In the genomic region with DNA sequence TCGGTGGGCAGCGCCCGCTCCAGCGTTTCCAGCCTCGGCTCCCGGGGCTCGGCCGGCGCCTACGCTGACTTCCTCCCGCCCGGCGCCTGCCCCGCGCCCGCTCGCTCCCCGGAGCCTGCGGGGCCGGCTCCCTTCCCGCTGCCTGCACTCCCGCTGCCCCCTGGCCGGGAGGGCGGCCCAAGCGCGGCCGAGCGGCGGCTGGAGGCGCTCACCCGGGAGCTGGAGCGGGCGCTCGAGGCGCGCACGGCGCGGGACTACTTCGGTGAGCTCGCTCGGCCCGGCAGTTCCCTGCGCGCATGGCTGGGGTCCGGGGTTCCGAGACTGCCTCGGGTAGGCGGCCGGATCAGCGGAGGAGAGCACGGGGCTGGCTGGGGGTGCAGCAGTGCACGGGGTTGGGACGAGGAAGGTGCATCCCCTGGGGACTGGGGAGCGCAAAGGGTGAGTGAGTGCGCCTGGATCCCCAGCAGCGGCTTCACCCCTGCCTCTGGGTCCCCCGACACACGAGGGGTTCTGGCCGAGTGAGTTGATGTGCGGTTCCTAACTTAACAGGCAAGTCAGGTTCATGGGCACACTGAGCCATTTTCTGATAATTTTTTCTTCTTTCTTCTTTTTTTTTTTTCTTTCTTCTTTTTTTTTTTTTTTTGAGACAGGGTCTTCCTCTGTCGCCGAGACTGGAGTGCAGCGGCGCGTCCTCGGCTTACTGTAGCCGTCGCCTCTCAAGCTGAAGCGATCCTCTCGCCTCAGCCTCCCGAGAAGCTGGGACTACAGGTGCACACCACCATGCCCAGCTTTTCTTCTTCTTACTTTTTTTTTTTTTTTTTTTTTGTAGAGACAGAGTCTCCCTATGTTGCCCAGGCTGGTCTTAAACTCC, we compare ENCODE assay signal across 9 cellular contexts. TPM values are rescaled to one million over a fixed set of nuclear protein-coding genes. Genes with fewer than 3 reads are reported as not detected.
DNase-seq lines count a peak whose midpoint lies in the region; ATAC-seq, FAIRE-seq and TF ChIP-seq lines count a peak whose summit lies in the region.
"Had no signal": no experiment of that assay in that cellular context is flagged by ENCODE, and none has a peak within 500 bp of the region (broad histone marks: within the 10 kb centered on the region; RNA-seq: fewer than 3 reads in every experiment).

No MANE protein-coding gene starts in this region.

- DNase-seq in activated CD4-positive, alpha-beta T cell treated with anti-CD3 and anti-CD28 coated beads for 36 hours: no peak
- DNase-seq in activated CD4-positive, alpha-beta T cell treated with anti-CD3 and anti-CD28 coated beads for 48 hours: no peak
- DNase-seq in bronchial epithelial cell (ENCODE audit: low read depth) (no peak), tibial nerve (ENCODE audit: low spot score in 2 of 2) (no peak), NCI-H2081 treated with DMSO at 0.1 percent for 48 hours (lab: John Stamatoyannopoulos, UW) (no peak), inferior parietal cortex (ENCODE audit: extremely low spot score) (no peak), PC-9 (no peak)
- DNase-seq: CD4-positive, CD25-positive, alpha-beta regulatory T cell had no signal

- H3K4me1 ChIP-seq in liver (ENCODE audit: control insufficient read depth in 4 of 4, insufficient read depth in 4 of 4, low read length in 3 of 4) (peaks cover 0 to 14% (median 6%) of the 10 kb centered on the region in 4 donors), tibial nerve (peaks cover 0 to 58% (median 14%) of the 10 kb centered on the region in 4 donors), PC-9 (replicated peaks; ENCODE audit: insufficient read depth) (no peaks in the 10 kb centered on the region)

- peaks cover 41% of the 10 kb centered on the region for H3K27me3 Mint-ChIP-seq in activated CD4-positive, alpha-beta T cell treated with anti-CD3 and anti-CD28 coated beads for 36 hours

- intact Hi-C loops in activated CD4-positive, alpha-beta T cell treated with anti-CD3 and anti-CD28 coated beads for 36 hours (cut with DNase I, micrococcal nuclease): no loop called here
- intact Hi-C loops in PC-9 (cut with micrococcal nuclease; ENCODE audit: unreplicated experiment): no loop called here

- no peak overlapping the region for H3K27ac ChIP-seq in liver (ENCODE audit: low read depth in 1 of 2, low read length in 2 of 2)
- H3K27ac ChIP-seq in tibial nerve: peak overlapping the region; percentile 63 to 95 (median 70)
- H3K27ac ChIP-seq in PC-9: no peak overlapping the region

- no peak overlapping the region for H3K4me3 Mint-ChIP-seq in activated CD4-positive, alpha-beta T cell treated with anti-CD3 and anti-CD28 coated beads for 36 hours

- H3K79me2 ChIP-seq in PC-9 (ENCODE audit: low read depth): no peaks in the 10 kb centered on the region

- TF ChIP-seq POLR2A in tibial nerve (IDR thresholded peaks at IDR 0.05): no peak

- no peak overlapping the region for H3K4me2 ChIP-seq in PC-9

- no peaks in the 10 kb centered on the region for H3K36me3 ChIP-seq in bronchial epithelial cell (ENCODE audit: control insufficient read depth, insufficient read depth, low read length)
- H3K36me3 ChIP-seq in liver (ENCODE audit: control insufficient read depth in 4 of 4, insufficient read depth in 3 of 4, low read depth in 1 of 4, low read length in 3 of 4): peaks cover 0 to 2% (median 0%) of the 10 kb centered on the region in 4 donors
- no peaks in the 10 kb centered on the region for H3K36me3 ChIP-seq in tibial nerve
- H3K36me3 ChIP-seq in PC-9 (ENCODE audit: low read depth): no peaks in the 10 kb centered on the region

- no peaks in the 10 kb centered on the region for H4K20me1 ChIP-seq in PC-9 (ENCODE audit: insufficient read depth)

- no peak overlapping the region for H3K27ac Mint-ChIP-seq in activated CD4-positive, alpha-beta T cell treated with anti-CD3 and anti-CD28 coated beads for 36 hours
- H3K27ac Mint-ChIP-seq: CD4-positive, CD25-positive, alpha-beta regulatory T cell had no signal

- no peaks in the 10 kb centered on the region for H3K9me3 Mint-ChIP-seq in activated CD4-positive, alpha-beta T cell treated with anti-CD3 and anti-CD28 coated beads for 36 hours (ENCODE audit: low read depth)

- peak; percentile 28 for ATAC-seq in activated CD4-positive, alpha-beta T cell treated with anti-CD3 and anti-CD28 coated beads for 36 hours

- H2AFZ ChIP-seq in PC-9: no peak overlapping the region

- BruUV-seq in PC-9 (replicated peaks; lab: Mats Ljungman, UMichigan): no TSS peak

- CTCF ChIA-PET in activated CD4-positive, alpha-beta T cell treated with anti-CD3 and anti-CD28 coated beads for 36 hours (lab: Charles Lee): interaction anchor here (1.4 kb wide), 1 partner anchor 9 kb away, joined by 5 read pairs; no protein-coding TSS in a partner anchor
- CTCF ChIA-PET in PC-9 (lab: Charles Lee): interaction anchor here (0.8 kb wide), 1 partner anchor 1005 kb away, joined by 9 read pairs; no protein-coding TSS in a partner anchor

- H3K4me3 ChIP-seq in bronchial epithelial cell (ENCODE audit: low read depth, low read length) (peak overlapping the region; percentile 58), liver (ENCODE audit: low read depth in 1 of 3, low read length in 3 of 3) (peak overlapping the region in 2 of 3 donors; percentile 9 to 66), tibial nerve (peak overlapping the region; percentile 51 to 93 (median 70)), PC-9 (no peak overlapping the region)

- no peak overlapping the region for H3K9ac ChIP-seq in liver (ENCODE audit: low read depth in 1 of 2, low read length in 2 of 2)

- POLR2A ChIA-PET in activated CD4-positive, alpha-beta T cell treated with anti-CD3 and anti-CD28 coated beads for 36 hours (lab: Charles Lee): no interaction called here
- POLR2A ChIA-PET in PC-9 (lab: Charles Lee; ENCODE audit: unreplicated experiment): interaction anchor here (0.6 kb wide), 1 partner anchor 686 kb away, joined by 6 read pairs; no protein-coding TSS in a partner anchor

- no peaks in the 10 kb centered on the region for H3K36me3 Mint-ChIP-seq in activated CD4-positive, alpha-beta T cell treated with anti-CD3 and anti-CD28 coated beads for 36 hours (ENCODE audit: low read depth)

- H3K9me2 ChIP-seq in PC-9 (ENCODE audit: insufficient read depth): no peaks in the 10 kb centered on the region

- H3F3A ChIP-seq in PC-9 (ENCODE audit: insufficient read depth, low read depth): no peaks in the 10 kb centered on the region

- no peak for FAIRE-seq in bronchial epithelial cell (lab: Jason Lieb, UNC)

- H3K9me3 ChIP-seq in liver (ENCODE audit: control insufficient read depth in 4 of 4, low read length in 3 of 4) (no peaks in the 10 kb centered on the region), tibial nerve (no peaks in the 10 kb centered on the region), PC-9 (ENCODE audit: insufficient read depth, low read depth) (no peaks in the 10 kb centered on the region)

- TF ChIP-seq CTCF in bronchial epithelial cell (IDR thresholded peaks at IDR 0.05; ENCODE audit: insufficient read depth, low read length, severe bottlenecking) (no peak), liver (IDR thresholded peaks at IDR 0.05; ENCODE audit: low read depth, low read length, missing input control) (no peak), tibial nerve (IDR thresholded peaks at IDR 0.05) (no peak), PC-9 (conservative IDR thresholded peaks at IDR 0.05) (no peak)

- TF ChIP-seq EP300 in tibial nerve (IDR thresholded peaks at IDR 0.05): no peak

- TF ChIP-seq RAD21 in liver (IDR thresholded peaks at IDR 0.05): no peak

- H3K27me3 ChIP-seq in bronchial epithelial cell (ENCODE audit: control insufficient read depth, insufficient read depth, low read length) (no peaks in the 10 kb centered on the region), liver (ENCODE audit: control insufficient read depth in 4 of 4, insufficient read depth in 4 of 4, low read length in 3 of 4) (peaks cover 0 to 4% (median 0%) of the 10 kb centered on the region in 4 donors), tibial nerve (no peaks in the 10 kb centered on the region), PC-9 (ENCODE audit: insufficient read depth, low read depth) (no peaks in the 10 kb centered on the region)

- H3K4me1 Mint-ChIP-seq in activated CD4-positive, alpha-beta T cell treated with anti-CD3 and anti-CD28 coated beads for 36 hours: no peaks in the 10 kb centered on the region

- 7% methylated on average over 72 of the region's 72 CpGs for WGBS in liver
- WGBS in tibial nerve, 2 donors: 6 to 9% methylated on average over 45 to 68 of the region's 72 CpGs

TF ChIP-seq in liver, 16 proteins besides CTCF, POLR2A, EP300 and RAD21 (continues in another document):
- no peak for TF ChIP-seq EGR1 (IDR thresholded peaks at IDR 0.05; ENCODE audit: low read depth in 2 of 2)
- no peak for TF ChIP-seq JUND (IDR thresholded peaks at IDR 0.05)
- no peak for TF ChIP-seq RXRA (IDR thresholded peaks at IDR 0.05)
- TF ChIP-seq, protein P1, sequence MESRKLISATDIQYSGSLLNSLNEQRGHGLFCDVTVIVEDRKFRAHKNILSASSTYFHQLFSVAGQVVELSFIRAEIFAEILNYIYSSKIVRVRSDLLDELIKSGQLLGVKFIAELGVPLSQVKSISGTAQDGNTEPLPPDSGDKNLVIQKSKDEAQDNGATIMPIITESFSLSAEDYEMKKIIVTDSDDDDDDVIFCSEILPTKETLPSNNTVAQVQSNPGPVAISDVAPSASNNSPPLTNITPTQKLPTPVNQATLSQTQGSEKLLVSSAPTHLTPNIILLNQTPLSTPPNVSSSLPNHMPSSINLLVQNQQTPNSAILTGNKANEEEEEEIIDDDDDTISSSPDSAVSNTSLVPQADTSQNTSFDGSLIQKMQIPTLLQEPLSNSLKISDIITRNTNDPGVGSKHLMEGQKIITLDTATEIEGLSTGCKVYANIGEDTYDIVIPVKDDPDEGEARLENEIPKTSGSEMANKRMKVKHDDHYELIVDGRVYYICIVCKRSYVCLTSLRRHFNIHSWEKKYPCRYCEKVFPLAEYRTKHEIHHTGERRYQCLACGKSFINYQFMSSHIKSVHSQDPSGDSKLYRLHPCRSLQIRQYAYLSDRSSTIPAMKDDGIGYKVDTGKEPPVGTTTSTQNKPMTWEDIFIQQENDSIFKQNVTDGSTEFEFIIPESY (IDR thresholded peaks at IDR 0.05): no peak
- no peak for TF ChIP-seq HNF4G (IDR thresholded peaks at IDR 0.05)
- TF ChIP-seq SP1 (IDR thresholded peaks at IDR 0.05): no peak
- TF ChIP-seq FOXA2 (IDR thresholded peaks at IDR 0.05): no peak
- no peak for TF ChIP-seq NR2F2 (IDR thresholded peaks at IDR 0.05)
- TF ChIP-seq GABPA (IDR thresholded peaks at IDR 0.05 in 1 of 2, conservative IDR thresholded peaks at IDR 0.05 in 1 of 2): no peak

RNA-seq across cellular contexts. Expression of gene WTIP, which starts 1.1 kb away (rescaled TPM):
- total RNA-seq in activated CD4-positive, alpha-beta T cell treated with anti-CD3 and anti-CD28 coated beads for 36 hours: 1 to 10 TPM in 1 of 2 experiments, under 1 TPM in 1; 0.60 to 1.0 TPM
- total RNA-seq in bronchial epithelial cell (40.3 and 43.9 TPM in 2 replicates), liver (1 to 10 TPM; 2.4 to 2.7 TPM), tibial nerve (10 to 100 TPM; 18.4 to 55.5 (median 30.4) TPM), PC-9 (2021) (0.50 and 0.63 TPM in 2 replicates)
- under 1 TPM; 0.08 to 0.88 TPM for polyA plus RNA-seq in liver
- polyA plus RNA-seq: CD4-positive, CD25-positive, alpha-beta regulatory T cell had no signal

RNA-seq across cellular contexts. Expression of gene UBA2, which starts 54.4 kb away (rescaled TPM):
- total RNA-seq in activated CD4-positive, alpha-beta T cell treated with anti-CD3 and anti-CD28 coated beads for 36 hours: 100 to 1,000 TPM; 145 to 225 TPM
- total RNA-seq in bronchial epithelial cell: 128 and 173 TPM in 2 replicates
- total RNA-seq in liver: 10 to 100 TPM; 40.2 to 46.3 TPM
- 10 to 100 TPM; 15.9 to 20.5 TPM for polyA plus RNA-seq in liver
- total RNA-seq in tibial nerve: 100 to 1,000 TPM in 1 of 4 donors, 10 to 100 TPM in 3; 85.1 to 124 (median 89.6) TPM
- total RNA-seq in PC-9 (2021): 93.0 and 101 TPM in 2 replicates

Comparison
In these comparisons a context has a peak if more than half of its experiments do, and no peak if none do; other contexts are left out.
1. H3K27ac ChIP-seq: peak in tibial nerve (4 of 4); none in liver (0 of 2) and PC-9 (single experiment).
2. RNA of gene WTIP, which starts 1.1 kb away (total RNA-seq): 40.3 to 43.9 TPM in bronchial epithelial cell and 18.4 to 55.5 TPM in tibial nerve; 2.4 to 2.7 TPM in liver, 0.60 to 1.0 TPM in activated CD4-positive, alpha-beta T cell treated with anti-CD3 and anti-CD28 coated beads for 36 hours and 0.50 to 0.63 TPM in PC-9; every median in the first group is over 4 times any median in the second.